ENCODE assay signal across 5 cellular contexts in the genomic region with DNA sequence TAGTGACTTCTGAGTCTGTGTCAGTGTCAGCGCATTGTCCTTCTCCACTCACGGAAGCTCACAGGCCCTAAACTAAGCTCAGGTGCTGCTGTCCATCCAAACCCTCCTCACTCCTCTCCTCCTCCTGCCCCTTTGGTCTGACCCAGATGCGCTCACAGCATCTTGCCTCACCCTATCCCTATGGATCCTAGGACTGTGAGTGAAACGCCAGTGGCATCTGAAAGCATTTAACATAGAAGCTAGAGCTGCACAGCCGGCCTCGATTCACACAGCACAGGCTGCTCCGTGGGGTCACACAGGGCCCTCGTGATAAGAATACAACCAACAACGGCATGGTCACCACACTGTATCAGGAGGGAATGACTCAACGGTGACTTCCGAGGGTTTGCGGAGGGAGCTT.
"Had no signal": no experiment of that assay in that cellular context is flagged by ENCODE, and none has a peak within 500 bp of the region (broad histone marks: within the 10 kb centered on the region; RNA-seq: fewer than 3 reads in every experiment).

No MANE protein-coding gene starts in this region.

- H3K27ac ChIP-seq: HL-60 had no signal

- H3K9me3 ChIP-seq: HAP-1 had no signal

- H3K4me3 ChIP-seq: GM23338, HAP-1 had no signal

- H3K4me1 ChIP-seq: HAP-1 had no signal

- DNase-seq: H7, HFFc6 had no signal

- H3K36me3 ChIP-seq: HAP-1 had no signal

- H3K4me2 ChIP-seq: GM23338 had no signal

- H2AFZ ChIP-seq: GM23338 had no signal
